In the genomic region with DNA sequence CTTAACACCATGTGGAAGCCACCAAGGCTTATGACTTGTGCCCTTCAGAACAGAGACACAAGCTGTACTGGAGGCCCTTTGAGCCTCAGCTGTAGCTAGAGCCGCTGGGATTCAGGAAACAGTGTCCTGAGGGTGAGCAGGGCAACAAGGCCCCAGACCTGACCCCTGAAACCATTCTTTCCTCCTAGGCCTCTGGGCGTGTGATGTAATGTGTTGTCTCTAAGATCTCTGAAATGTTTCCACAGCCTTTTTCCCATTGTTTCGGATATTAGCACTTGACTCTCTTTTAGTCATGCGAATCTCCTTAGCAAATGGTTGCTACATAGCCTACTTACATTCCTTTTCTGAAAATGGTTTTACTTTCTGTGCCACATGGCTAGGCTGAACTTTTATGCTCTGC, we compare ENCODE assay signal across 10 cellular contexts.
"Had no signal": no experiment of that assay in that cellular context is flagged by ENCODE, and none has a peak within 500 bp of the region (broad histone marks: within the 10 kb centered on the region; RNA-seq: fewer than 3 reads in every experiment).

No MANE protein-coding gene starts in this region.

- H3K27me3 Mint-ChIP-seq: IgD-negative memory B cell had no signal

- H3K9me3 Mint-ChIP-seq: HFFc6 had no signal

- H3K27ac ChIP-seq: GM23248, HL-60 had no signal

- H3K4me3 ChIP-seq: GM23248 had no signal

- H3K9ac ChIP-seq: GM23248 had no signal

- H3K27ac Mint-ChIP-seq: H9, HFFc6, IgD-negative memory B cell had no signal

- H3K4me1 Mint-ChIP-seq: IgD-negative memory B cell had no signal

- ATAC-seq: HepG2 had no signal

- H3K36me3 Mint-ChIP-seq: IgD-negative memory B cell had no signal

- FAIRE-seq: H54, HepG2 had no signal

- H3K4me3 Mint-ChIP-seq: H9, HFFc6, IgD-negative memory B cell had no signal

- DNase-seq: GM23248, GOT3, H9, HCEC 1CT, HFFc6, KBM-7 had no signal

- H2AFZ ChIP-seq: GM23248 had no signal
